12 cellular contexts compared by ENCODE assay signal in the genomic region with DNA sequence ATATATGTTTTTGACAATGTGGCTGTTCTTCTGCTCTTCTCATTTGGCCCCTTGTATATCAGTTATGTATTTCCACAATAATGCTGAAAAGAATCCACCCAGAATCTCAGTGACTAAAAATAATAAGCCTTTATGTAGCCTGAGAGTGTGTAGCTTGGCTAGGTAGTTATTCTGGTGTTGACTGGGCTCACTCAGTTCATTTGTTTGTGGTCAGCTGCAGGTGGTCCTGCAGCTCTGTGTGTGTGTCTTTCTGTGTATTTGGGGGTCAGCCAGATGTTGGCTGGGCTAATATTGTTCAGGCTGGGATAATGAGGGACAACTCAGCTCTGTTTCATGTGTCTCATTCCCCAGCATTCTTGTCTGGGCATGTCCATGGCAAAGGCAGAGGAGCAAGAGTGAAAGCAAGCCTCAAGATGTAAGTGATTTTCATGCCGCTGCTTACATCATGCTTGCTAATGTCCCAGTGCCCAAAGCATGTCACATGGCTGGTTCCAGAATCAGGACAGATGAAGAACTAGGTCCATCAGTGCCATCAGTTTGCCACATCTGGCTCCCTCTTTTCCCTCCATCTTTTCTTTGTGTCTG.
DNase-seq lines count a peak whose midpoint lies in the region; ATAC-seq and TF ChIP-seq lines count a peak whose summit lies in the region.
"Had no signal": no experiment of that assay in that cellular context is flagged by ENCODE, and none has a peak within 500 bp of the region (broad histone marks: within the 10 kb centered on the region; RNA-seq: fewer than 3 reads in every experiment).

No MANE protein-coding gene starts in this region.

- no peak overlapping the region for H3K4me3 ChIP-seq in astrocyte of the cerebellum (ENCODE audit: low read depth, low read length)

- H3K9me3 Mint-ChIP-seq in osteocyte (ENCODE audit: unreplicated experiment), result no peaks in the 10 kb centered on the region

- DNase-seq in COR-L47 (lab: John Stamatoyannopoulos, UW) (peak; percentile 91), astrocyte of the cerebellum (ENCODE audit: low read depth) (peak; percentile 16), osteocyte (ENCODE audit: extremely low spot score, unreplicated experiment) (no peak), NCI-H128 (lab: John Stamatoyannopoulos, UW; ENCODE audit: unreplicated experiment) (no peak), iPS-NIHi7 (ENCODE audit: extremely low spot score) (no peak), DMS 273 treated with DMSO at 0.1 percent for 48 hours (lab: John Stamatoyannopoulos, UW) (no peak)
- DNase-seq: dermis blood vessel endothelial cell; hippocampal formation; stimulated activated naive CD4-positive, alpha-beta T cell treated with Interleukin-2 at 50 U/mL for 16 hours had no signal

- peaks cover under 1% of the 10 kb centered on the region for H3K27me3 Mint-ChIP-seq in osteocyte (ENCODE audit: unreplicated experiment)

- H3K4me3 Mint-ChIP-seq in osteocyte (ENCODE audit: unreplicated experiment), result no peak overlapping the region

- no peaks in the 10 kb centered on the region for H3K36me3 Mint-ChIP-seq in osteocyte (ENCODE audit: unreplicated experiment)

- ATAC-seq in GM21360 (IDR thresholded peaks at IDR 0.05; ENCODE audit: unreplicated experiment) (peak; percentile 37), HG03342 (IDR thresholded peaks at IDR 0.05; ENCODE audit: unreplicated experiment) (peak; percentile 55)
- ATAC-seq: HCT116 had no signal

- no peaks in the 10 kb centered on the region for H3K4me1 Mint-ChIP-seq in osteocyte (ENCODE audit: unreplicated experiment)

- no peak overlapping the region for H3K27ac Mint-ChIP-seq in osteocyte (ENCODE audit: unreplicated experiment)

- TF ChIP-seq CTCF in astrocyte of the cerebellum (IDR thresholded peaks at IDR 0.05; ENCODE audit: low read depth, low read length, missing control alignments) (no peak), osteocyte (IDR thresholded peaks at IDR 0.05) (no peak)

- in situ Hi-C loops in astrocyte of the cerebellum (cut with HindIII; ENCODE audit: low sequenced_read_pairs), result no loop called here

Comparison
In these comparisons a context has a peak if more than half of its experiments do, and no peak if none do; other contexts are left out.
1. DNase-seq: peak in COR-L47 (single experiment) and astrocyte of the cerebellum (single experiment); none in osteocyte (single experiment), NCI-H128 (single experiment), iPS-NIHi7 (single experiment) and DMS 273 treated with DMSO at 0.1 percent for 48 hours (single experiment).